In the genomic region with DNA sequence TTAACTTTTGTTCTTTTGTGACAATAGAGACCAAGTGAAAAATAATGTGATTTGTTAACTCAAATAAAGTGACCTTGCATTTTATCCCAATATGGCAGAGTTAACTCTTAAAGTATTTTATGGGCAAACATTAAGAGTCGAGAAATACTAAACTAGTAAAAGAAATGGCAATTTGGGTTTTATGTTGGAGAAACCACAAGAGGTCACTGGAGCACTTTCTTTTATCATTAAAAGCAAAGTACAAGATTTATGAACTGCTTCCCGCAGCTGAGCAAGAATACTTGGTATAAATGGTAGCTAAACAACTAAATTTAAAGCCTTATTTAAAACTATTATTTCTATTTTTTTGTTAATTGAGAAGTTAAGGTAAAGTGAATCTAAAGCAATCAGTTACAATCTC, we compare ENCODE assay signal across 8 cellular contexts. TPM values are rescaled to one million over a fixed set of nuclear protein-coding genes. Genes with fewer than 3 reads are reported as not detected.
DNase-seq lines count a peak whose midpoint lies in the region; ATAC-seq and TF ChIP-seq lines count a peak whose summit lies in the region.

No MANE protein-coding gene starts in this region.

- TF ChIP-seq CTCF in BJ (IDR thresholded peaks at IDR 0.05; ENCODE audit: insufficient read depth, low read depth, low read length) (peak; percentile 13; the same call in 1 of the 2 replicates), lower lobe of right lung (IDR thresholded peaks at IDR 0.05) (peak; percentile 32)

- POLR2A ChIA-PET in BJ (lab: Charles Lee): no interaction called here

- no peak for DNase-seq in BJ (ENCODE audit: low read depth)
- DNase-seq in KBM-7: peak; percentile 28
- peak; percentile 22 for DNase-seq in astrocyte of the hippocampus (ENCODE audit: low read depth, low spot score)
- DNase-seq in lower lobe of right lung: no peak
- DNase-seq in NK-92 treated with Interleukin-12 subunit alpha and Interleukin-12 subunit beta, amount 100 ng/mL, for 24 hours (lab: John Stamatoyannopoulos, UW): no peak
- no peak for DNase-seq in NCI-H226

- H3K27ac ChIP-seq in lower lobe of right lung: no peak overlapping the region

- H3K4me3 ChIP-seq in BJ (ENCODE audit: low read depth, low read length) (no peak overlapping the region), lower lobe of right lung (no peak overlapping the region)

- H3K27me3 ChIP-seq in BJ (ENCODE audit: control insufficient read depth, insufficient read depth, low read length) (no peaks in the 10 kb centered on the region), lower lobe of right lung (ENCODE audit: low read depth) (no peaks in the 10 kb centered on the region)

- H3K9me3 ChIP-seq in lower lobe of right lung: no peaks in the 10 kb centered on the region

- H3K36me3 ChIP-seq in BJ (ENCODE audit: control insufficient read depth, insufficient read depth, low read length) (no peaks in the 10 kb centered on the region), lower lobe of right lung (peaks cover 2% of the 10 kb centered on the region)

- CTCF ChIA-PET in BJ (lab: Yijun Ruan, JAX): interaction anchor here (0.9 to 1.7 kb wide), 4 partner anchors 10 to 142 kb away, joined by 3 to 11 read pairs (median 3); no protein-coding TSS in a partner anchor

- ATAC-seq in lower lobe of right lung (no peak), HG03139 (IDR thresholded peaks at IDR 0.05; ENCODE audit: unreplicated experiment) (no peak), HG02588 (IDR thresholded peaks at IDR 0.05; ENCODE audit: unreplicated experiment) (no peak)

- no peaks in the 10 kb centered on the region for H3K4me1 ChIP-seq in lower lobe of right lung

- in situ Hi-C loops in KBM-7 (cut with MboI; ENCODE audit: low pct_unique_long_range_greater_than_20kb, low sequenced_read_pairs): no loop called here

- intact Hi-C loops in lower lobe of right lung (cut with DNase I): loop anchor here (10.0 kb wide), 1 partner anchor 146 kb away; no protein-coding TSS in a partner anchor

RNA-seq across cellular contexts. Expression of gene MCM9, which starts 33.5 kb away (rescaled TPM):
- polyA plus RNA-seq in BJ (2011; rRNA removed): 1.7 and 1.9 TPM in 2 replicates
- polyA minus RNA-seq in BJ (2011; rRNA and poly(A)+ RNA removed): 6.2 and 8.9 TPM in 2 replicates
- total RNA-seq in lower lobe of right lung: 23.6 TPM

Comparison
In these comparisons a context has a peak if more than half of its experiments do, and no peak if none do; other contexts are left out.
1. DNase-seq: peak in KBM-7 (single experiment) and astrocyte of the hippocampus (single experiment); none in BJ (single experiment), lower lobe of right lung (single experiment), NK-92 treated with Interleukin-12 subunit alpha and Interleukin-12 subunit beta, amount 100 ng/mL, for 24 hours (single experiment) and NCI-H226 (single experiment).